15 cellular contexts compared by ENCODE assay signal in genomic region chr3:190534986-190535385, GRCh38. TPM values are rescaled to one million over a fixed set of nuclear protein-coding genes. Genes with fewer than 3 reads are reported as not detected.
DNase-seq lines count a peak whose midpoint lies in the region; ATAC-seq and TF ChIP-seq lines count a peak whose summit lies in the region.
"Had no signal": no experiment of that assay in that cellular context is flagged by ENCODE, and none has a peak within 500 bp of the region (broad histone marks: within the 10 kb centered on the region; RNA-seq: fewer than 3 reads in every experiment).

No MANE protein-coding gene starts in this region.

- peak; percentile 69 to 81 for ATAC-seq in activated T-cell treated with anti-CD3 and anti-CD28 coated beads, Interleukin-2, amount 50 U/mL, for 72 hours (replicated peaks in 1 of 2)
- ATAC-seq in HG02623 (IDR thresholded peaks at IDR 0.05; ENCODE audit: unreplicated experiment) (no peak), left cardiac atrium (no peak)
- ATAC-seq: effector memory CD8-positive, alpha-beta T cell; gastroesophageal sphincter; left ventricle myocardium superior had no signal

- H3K36me3 ChIP-seq in skeletal muscle satellite cell (ENCODE audit: insufficient read depth, low read length): no peaks in the 10 kb centered on the region
- H3K36me3 ChIP-seq: gastroesophageal sphincter had no signal

- peaks cover 0 to 3% of the 10 kb centered on the region in 2 donors for H3K9me3 Mint-ChIP-seq in activated T-cell treated with anti-CD3 and anti-CD28 coated beads, Interleukin-2, amount 50 U/mL, for 72 hours
- H3K9me3 Mint-ChIP-seq in T-helper 2 cell treated with Interferon-gamma antibody and Interleukin-4, amounts not matched to agents 5 μg/mL and 100 μg/mL, for 36 hours: no peaks in the 10 kb centered on the region
- H3K9me3 Mint-ChIP-seq: activated CD4-positive, alpha-beta memory T cell treated with anti-CD3 and anti-CD28 coated beads for 36 hours; effector memory CD8-positive, alpha-beta T cell had no signal

- no peak overlapping the region for H3K4me3 Mint-ChIP-seq in activated T-cell treated with anti-CD3 and anti-CD28 coated beads, Interleukin-2, amount 50 U/mL, for 72 hours
- H3K4me3 Mint-ChIP-seq in T-helper 2 cell treated with Interferon-gamma antibody and Interleukin-4, amounts not matched to agents 5 μg/mL and 100 μg/mL, for 36 hours: no peak overlapping the region
- H3K4me3 Mint-ChIP-seq: activated CD4-positive, alpha-beta memory T cell treated with anti-CD3 and anti-CD28 coated beads for 36 hours; effector memory CD8-positive, alpha-beta T cell had no signal

- H3K36me3 Mint-ChIP-seq in activated T-cell treated with anti-CD3 and anti-CD28 coated beads, Interleukin-2, amount 50 U/mL, for 72 hours (ENCODE audit: insufficient read depth in 2 of 2): peaks cover 0 to 7% of the 10 kb centered on the region in 2 donors
- H3K36me3 Mint-ChIP-seq in T-helper 2 cell treated with Interferon-gamma antibody and Interleukin-4, amounts not matched to agents 5 μg/mL and 100 μg/mL, for 36 hours (ENCODE audit: low read depth): peaks cover 28% of the 10 kb centered on the region

- H3K27me3 ChIP-seq in skeletal muscle satellite cell (ENCODE audit: control insufficient read depth, insufficient read depth, low read length): no peaks in the 10 kb centered on the region
- H3K27me3 ChIP-seq: gastroesophageal sphincter had no signal

- peak in 1 of 2 donors; percentile 3 for DNase-seq in activated T-cell treated with anti-CD3 and anti-CD28 coated beads, Interleukin-2, amount 50 U/mL, for 72 hours
- DNase-seq in activated T-cell treated with anti-CD3 and anti-CD28 coated beads, Interleukin-2, amount 50 U/mL, for 48 hours: no peak
- peak; percentile 39 for DNase-seq in T-helper 2 cell treated with Interferon-gamma antibody and Interleukin-4, amounts not matched to agents 5 μg/mL and 100 μg/mL, for 36 hours (ENCODE audit: low spot score)
- DNase-seq in fibroblast of mammary gland (ENCODE audit: low read depth): peak; percentile 16
- DNase-seq in NCI-H1417 (lab: John Stamatoyannopoulos, UW): no peak
- DNase-seq in left cardiac atrium: no peak
- DNase-seq: activated CD4-positive, alpha-beta memory T cell treated with anti-CD3 and anti-CD28 coated beads for 36 hours; central memory CD4-positive, alpha-beta T cell; effector memory CD8-positive, alpha-beta T cell; left ventricle myocardium superior; NCI-H1436; retina had no signal

- H3K4me1 Mint-ChIP-seq in activated T-cell treated with anti-CD3 and anti-CD28 coated beads, Interleukin-2, amount 50 U/mL, for 72 hours (ENCODE audit: low read depth): peaks cover 39% of the 10 kb centered on the region
- peaks cover 59% of the 10 kb centered on the region for H3K4me1 Mint-ChIP-seq in T-helper 2 cell treated with Interferon-gamma antibody and Interleukin-4, amounts not matched to agents 5 μg/mL and 100 μg/mL, for 36 hours (ENCODE audit: low read depth)

- H3K4me1 ChIP-seq in skeletal muscle satellite cell (ENCODE audit: control insufficient read depth, insufficient read depth, low read length): peaks cover 34% of the 10 kb centered on the region

- H3K27ac Mint-ChIP-seq in activated T-cell treated with anti-CD3 and anti-CD28 coated beads, Interleukin-2, amount 50 U/mL, for 72 hours: no peak overlapping the region
- no peak overlapping the region for H3K27ac Mint-ChIP-seq in T-helper 2 cell treated with Interferon-gamma antibody and Interleukin-4, amounts not matched to agents 5 μg/mL and 100 μg/mL, for 36 hours
- H3K27ac Mint-ChIP-seq: activated CD4-positive, alpha-beta memory T cell treated with anti-CD3 and anti-CD28 coated beads for 36 hours; effector memory CD8-positive, alpha-beta T cell had no signal

- intact Hi-C loops in left cardiac atrium (cut with DNase I): no loop called here

- H3K27me3 Mint-ChIP-seq in activated T-cell treated with anti-CD3 and anti-CD28 coated beads, Interleukin-2, amount 50 U/mL, for 72 hours (ENCODE audit: low read depth): no peaks in the 10 kb centered on the region
- H3K27me3 Mint-ChIP-seq in T-helper 2 cell treated with Interferon-gamma antibody and Interleukin-4, amounts not matched to agents 5 μg/mL and 100 μg/mL, for 36 hours (ENCODE audit: low read depth): no peaks in the 10 kb centered on the region
- H3K27me3 Mint-ChIP-seq: activated CD4-positive, alpha-beta memory T cell treated with anti-CD3 and anti-CD28 coated beads for 36 hours; effector memory CD8-positive, alpha-beta T cell had no signal

- H3K4me3 ChIP-seq in fibroblast of mammary gland (ENCODE audit: control insufficient read depth, low read depth, low read length): no peak overlapping the region
- no peak overlapping the region for H3K4me3 ChIP-seq in skeletal muscle satellite cell (ENCODE audit: low read length)
- H3K4me3 ChIP-seq: gastroesophageal sphincter had no signal

- no peak overlapping the region for H3K4me2 ChIP-seq in skeletal muscle satellite cell (ENCODE audit: low read length)

- no peak for TF ChIP-seq CTCF in fibroblast of mammary gland (conservative IDR thresholded peaks at IDR 0.05; ENCODE audit: control insufficient read depth, insufficient read depth, low read depth, low read length)

- H3K9ac ChIP-seq in skeletal muscle satellite cell (ENCODE audit: low read depth, low read length): peak overlapping the region; percentile 78

- H3K9me3 ChIP-seq in skeletal muscle satellite cell (replicated peaks; ENCODE audit: low read length): no peaks in the 10 kb centered on the region
- H3K9me3 ChIP-seq: gastroesophageal sphincter had no signal

RNA-seq across cellular contexts. Expression of gene IL1RAP, which starts 21.1 kb away (rescaled TPM):
- total RNA-seq in activated T-cell treated with anti-CD3 and anti-CD28 coated beads, Interleukin-2, amount 50 U/mL, for 72 hours: 10 to 100 TPM; 14.1 to 20.3 TPM
- total RNA-seq in skeletal muscle satellite cell (2012; rRNA removed): 10.9 and 11.9 TPM in 2 replicates
- total RNA-seq in left cardiac atrium: 10 to 100 TPM in 1 of 2 donors, 1 to 10 TPM in 1; 7.1 to 14.7 TPM

Comparison
In these comparisons a context has a peak if more than half of its experiments do, and no peak if none do; other contexts are left out.
1. ATAC-seq: peak in activated T-cell treated with anti-CD3 and anti-CD28 coated beads, Interleukin-2, amount 50 U/mL, for 72 hours (2 of 2); none in HG02623 (single experiment) and left cardiac atrium (0 of 2).
2. DNase-seq: peak in T-helper 2 cell treated with Interferon-gamma antibody and Interleukin-4, amounts not matched to agents 5 μg/mL and 100 μg/mL, for 36 hours (single experiment) and fibroblast of mammary gland (single experiment); none in activated T-cell treated with anti-CD3 and anti-CD28 coated beads, Interleukin-2, amount 50 U/mL, for 48 hours (0 of 2), NCI-H1417 (0 of 3) and left cardiac atrium (single experiment).